ENCODE assay signal across 1 cellular context in the genomic region with DNA sequence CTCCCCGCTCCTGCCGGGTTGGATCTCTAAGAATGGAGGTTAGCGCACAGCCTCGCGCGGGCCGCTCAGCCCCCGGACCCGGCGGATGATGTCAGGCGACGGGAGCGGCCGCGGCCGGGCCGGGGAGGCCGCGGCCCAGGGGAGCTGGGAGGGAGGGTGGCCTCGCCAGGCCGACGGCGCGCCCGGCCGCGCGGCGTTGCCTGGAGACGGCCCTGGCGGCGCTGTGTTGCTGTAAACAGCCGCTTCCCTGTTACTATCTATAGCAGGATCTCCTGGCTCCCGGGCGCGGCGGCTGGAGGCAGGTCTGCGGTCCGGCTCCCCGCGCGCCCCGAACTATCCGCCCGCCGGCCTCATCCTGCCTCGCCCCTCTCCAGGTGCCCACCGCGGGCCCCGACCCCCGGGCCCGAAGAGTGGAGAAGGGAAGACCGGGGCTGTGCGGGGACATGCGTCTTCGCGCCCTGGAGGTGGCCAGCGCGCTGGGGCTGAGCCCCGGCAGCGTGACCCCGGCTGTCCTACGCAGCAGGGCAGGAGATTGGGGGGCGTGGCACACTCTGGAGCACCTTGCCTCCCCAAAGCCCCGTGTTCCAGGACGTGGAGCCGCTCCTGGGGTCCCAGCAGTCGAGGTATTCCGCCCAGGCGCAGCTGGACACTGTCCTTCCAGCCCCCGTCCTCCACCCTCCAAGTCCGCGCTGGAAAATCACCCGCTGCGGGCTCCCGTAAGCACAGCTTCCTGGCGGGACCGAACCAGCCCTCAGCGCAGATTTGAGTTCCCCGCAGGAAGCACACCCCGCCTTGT.
A peak's percentile ranks its signal among the peaks of the same experiment; 100 is the strongest.
TF ChIP-seq lines count a peak whose summit lies in the region.

No MANE protein-coding gene starts in this region.

TF ChIP-seq in K562, 482 proteins besides CTCF, POLR2A, EP300 and RAD21 (continued from another document and continues in another):
- TF ChIP-seq, protein P1, sequence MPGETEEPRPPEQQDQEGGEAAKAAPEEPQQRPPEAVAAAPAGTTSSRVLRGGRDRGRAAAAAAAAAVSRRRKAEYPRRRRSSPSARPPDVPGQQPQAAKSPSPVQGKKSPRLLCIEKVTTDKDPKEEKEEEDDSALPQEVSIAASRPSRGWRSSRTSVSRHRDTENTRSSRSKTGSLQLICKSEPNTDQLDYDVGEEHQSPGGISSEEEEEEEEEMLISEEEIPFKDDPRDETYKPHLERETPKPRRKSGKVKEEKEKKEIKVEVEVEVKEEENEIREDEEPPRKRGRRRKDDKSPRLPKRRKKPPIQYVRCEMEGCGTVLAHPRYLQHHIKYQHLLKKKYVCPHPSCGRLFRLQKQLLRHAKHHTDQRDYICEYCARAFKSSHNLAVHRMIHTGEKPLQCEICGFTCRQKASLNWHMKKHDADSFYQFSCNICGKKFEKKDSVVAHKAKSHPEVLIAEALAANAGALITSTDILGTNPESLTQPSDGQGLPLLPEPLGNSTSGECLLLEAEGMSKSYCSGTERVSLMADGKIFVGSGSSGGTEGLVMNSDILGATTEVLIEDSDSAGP (CRISPR knock-in tag; IDR thresholded peaks at IDR 0.05), result no peak
- TF ChIP-seq NFRKB (IDR thresholded peaks at IDR 0.05; ENCODE audit: low read depth), result no peak
- TF ChIP-seq HNRNPLL (IDR thresholded peaks at IDR 0.05; ENCODE audit: low read depth, low read length, poor library complexity, severe bottlenecking), result peak; percentile 74
- TF ChIP-seq, protein P2, sequence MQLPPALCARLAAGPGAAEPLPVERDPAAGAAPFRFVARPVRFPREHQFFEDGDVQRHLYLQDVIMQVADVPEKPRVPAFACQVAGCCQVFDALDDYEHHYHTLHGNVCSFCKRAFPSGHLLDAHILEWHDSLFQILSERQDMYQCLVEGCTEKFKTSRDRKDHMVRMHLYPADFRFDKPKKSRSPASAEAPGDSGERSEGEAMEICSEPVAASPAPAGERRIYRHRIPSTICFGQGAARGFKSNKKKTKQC (CRISPR knock-in tag; IDR thresholded peaks at IDR 0.05), result 0 out of 2 replicates have a peak, but pooled peaks have one; percentile 18
- 0 out of 2 replicates have a peak, but pooled peaks have one; percentile 26 for TF ChIP-seq LCOR (CRISPR knock-in tag; IDR thresholded peaks at IDR 0.05)
- no peak for TF ChIP-seq MCM3 (IDR thresholded peaks at IDR 0.05)
- TF ChIP-seq MGA (IDR thresholded peaks at IDR 0.05), result peak; percentile 78
- TF ChIP-seq, protein P3, sequence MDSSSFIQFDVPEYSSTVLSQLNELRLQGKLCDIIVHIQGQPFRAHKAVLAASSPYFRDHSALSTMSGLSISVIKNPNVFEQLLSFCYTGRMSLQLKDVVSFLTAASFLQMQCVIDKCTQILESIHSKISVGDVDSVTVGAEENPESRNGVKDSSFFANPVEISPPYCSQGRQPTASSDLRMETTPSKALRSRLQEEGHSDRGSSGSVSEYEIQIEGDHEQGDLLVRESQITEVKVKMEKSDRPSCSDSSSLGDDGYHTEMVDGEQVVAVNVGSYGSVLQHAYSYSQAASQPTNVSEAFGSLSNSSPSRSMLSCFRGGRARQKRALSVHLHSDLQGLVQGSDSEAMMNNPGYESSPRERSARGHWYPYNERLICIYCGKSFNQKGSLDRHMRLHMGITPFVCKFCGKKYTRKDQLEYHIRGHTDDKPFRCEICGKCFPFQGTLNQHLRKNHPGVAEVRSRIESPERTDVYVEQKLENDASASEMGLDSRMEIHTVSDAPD (CRISPR knock-in tag; IDR thresholded peaks at IDR 0.05), result no peak
- no peak for TF ChIP-seq AFF4 (CRISPR knock-in tag; IDR thresholded peaks at IDR 0.05)
- no peak for TF ChIP-seq ID3 (CRISPR knock-in tag; IDR thresholded peaks at IDR 0.05)
- no peak for TF ChIP-seq ID3 (tag; IDR thresholded peaks at IDR 0.05)
- TF ChIP-seq ZNF133 (CRISPR knock-in tag; IDR thresholded peaks at IDR 0.05), result no peak
- no peak for TF ChIP-seq CAMTA2 (CRISPR knock-in tag; conservative IDR thresholded peaks at IDR 0.05)
- TF ChIP-seq CHD1 (IDR thresholded peaks at IDR 0.05; ENCODE audit: low read length), result no peak
- peak; percentile 87 for TF ChIP-seq CXXC5 (CRISPR knock-in tag; IDR thresholded peaks at IDR 0.05)
- TF ChIP-seq, protein P4, sequence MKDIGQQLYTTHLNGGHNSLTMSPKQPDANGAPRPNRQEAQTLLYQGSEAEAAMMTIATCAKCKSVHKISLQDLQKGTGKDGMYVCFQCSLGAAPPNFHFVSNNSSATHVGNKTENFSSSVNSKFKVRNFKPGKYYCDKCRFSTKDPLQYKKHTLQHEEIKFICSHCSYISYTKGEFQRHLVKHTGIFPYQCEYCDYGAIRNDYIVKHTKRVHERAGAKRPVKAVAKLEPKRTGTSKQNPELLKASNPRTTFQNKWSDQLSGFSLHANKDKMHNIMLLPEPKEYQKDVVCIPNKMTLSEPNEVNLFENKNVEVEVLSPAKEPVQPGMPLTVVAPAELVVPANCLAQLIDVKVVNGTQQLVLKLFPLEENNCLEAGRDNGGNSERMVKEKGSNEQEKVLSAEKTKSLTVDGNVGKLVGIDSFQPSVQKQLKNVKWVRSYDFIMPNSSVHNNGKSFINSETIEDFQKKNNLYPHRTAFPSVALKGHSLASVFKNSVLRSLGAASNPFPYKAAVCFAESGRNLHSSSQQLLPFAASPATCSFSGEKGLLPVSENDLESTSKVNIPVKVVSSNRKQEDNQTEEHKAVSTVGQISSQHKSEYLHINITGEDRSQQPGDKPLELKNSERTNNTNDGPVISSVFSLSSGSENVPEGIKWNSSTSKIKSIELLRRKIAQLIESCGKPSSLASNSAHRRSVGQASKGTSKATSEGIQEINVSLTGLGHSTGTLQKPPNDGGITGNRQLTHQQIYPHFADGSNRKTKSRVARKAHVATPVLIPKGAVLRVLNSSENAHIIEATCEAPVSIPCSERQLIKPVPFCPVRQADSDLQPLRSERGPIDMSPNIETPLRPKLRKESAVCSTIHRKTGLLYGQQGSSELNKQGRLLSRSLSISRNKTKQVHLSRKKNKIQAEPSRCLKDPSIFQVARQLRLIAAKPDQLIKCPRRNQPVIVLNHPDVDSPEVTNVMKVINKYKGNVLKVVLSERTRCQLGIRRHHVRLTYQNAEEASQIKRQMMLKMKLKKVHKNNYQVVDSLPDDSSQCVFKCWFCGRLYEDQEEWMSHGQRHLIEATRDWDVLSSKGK (CRISPR knock-in tag; IDR thresholded peaks at IDR 0.05), result no peak
- no peak for TF ChIP-seq SP2 (IDR thresholded peaks at IDR 0.05; ENCODE audit: extremely low read depth, low read depth, low read length, poor library complexity, severe bottlenecking)
- no peak for TF ChIP-seq CBX8 (IDR thresholded peaks at IDR 0.05; ENCODE audit: borderline replicate concordance, extremely low read depth, low read depth, low read length, poor library complexity, severe bottlenecking)
- no peak for TF ChIP-seq ZNF224 (CRISPR knock-in tag; IDR thresholded peaks at IDR 0.05)
- peak; percentile 34 to 58 for TF ChIP-seq E2F6 (IDR thresholded peaks at IDR 0.05; ENCODE audit: borderline replicate concordance in 1 of 2, extremely low read depth in 1 of 2, insufficient read depth in 1 of 2, insufficient read length in 1 of 2, low read depth in 1 of 2, low read length in 1 of 2, poor library complexity in 1 of 2, severe bottlenecking in 1 of 2)
- no peak for TF ChIP-seq ETV1 (tag; conservative IDR thresholded peaks at IDR 0.05; ENCODE audit: low read depth)
- TF ChIP-seq RBFOX2 (IDR thresholded peaks at IDR 0.05; ENCODE audit: low read depth, low read length), result peak; percentile 85
- no peak for TF ChIP-seq ZNF766 (CRISPR knock-in tag; conservative IDR thresholded peaks at IDR 0.05)
- no peak for TF ChIP-seq ZBED1 (IDR thresholded peaks at IDR 0.05)
- TF ChIP-seq MTA2 (IDR thresholded peaks at IDR 0.05; ENCODE audit: low read depth), result no peak
